Comparison of ENCODE assay signal across 8 cellular contexts in the genomic region with DNA sequence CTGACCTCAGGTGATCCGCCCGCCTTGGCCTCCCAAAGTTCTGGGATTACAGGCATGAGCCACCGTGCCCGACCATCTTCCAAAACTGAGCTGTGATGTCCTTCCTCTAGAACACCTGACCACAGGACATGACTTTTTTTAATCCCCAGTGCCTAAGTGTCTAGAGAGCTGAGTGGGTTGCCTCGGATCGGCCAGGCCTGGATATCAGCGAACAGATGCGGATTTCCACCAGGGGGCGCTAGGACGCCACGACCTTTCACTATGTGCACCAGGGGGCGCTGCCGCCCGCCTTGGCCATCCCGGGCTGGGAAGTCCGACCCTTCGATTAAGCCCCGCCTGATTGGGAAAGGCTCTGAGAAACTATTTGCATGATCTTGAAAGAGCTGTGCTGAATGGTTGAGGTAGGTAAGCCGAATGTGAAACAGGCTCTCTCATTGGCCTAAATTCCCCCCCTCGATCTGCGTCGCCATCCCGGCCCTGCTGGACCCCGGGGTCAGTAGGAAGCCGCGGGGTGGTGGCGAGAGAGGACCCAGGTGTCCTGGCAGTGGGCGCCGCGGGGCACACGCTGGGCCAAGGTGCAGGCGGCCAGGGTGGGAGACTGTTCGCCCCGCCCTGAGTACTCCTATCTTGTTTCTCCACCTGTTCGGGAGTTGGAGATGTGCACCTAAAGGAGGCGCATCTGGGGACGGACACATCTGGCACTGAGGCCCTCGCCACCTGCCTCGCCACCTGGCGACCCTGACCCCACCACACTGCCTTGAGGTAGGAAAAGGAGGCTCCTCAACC. TPM values are rescaled to one million over a fixed set of nuclear protein-coding genes. Genes with fewer than 3 reads are reported as not detected.
A peak's percentile ranks its signal among the peaks of the same experiment; 100 is the strongest.
DNase-seq lines count a peak whose midpoint lies in the region; ATAC-seq and TF ChIP-seq lines count a peak whose summit lies in the region.

A gene with protein sequence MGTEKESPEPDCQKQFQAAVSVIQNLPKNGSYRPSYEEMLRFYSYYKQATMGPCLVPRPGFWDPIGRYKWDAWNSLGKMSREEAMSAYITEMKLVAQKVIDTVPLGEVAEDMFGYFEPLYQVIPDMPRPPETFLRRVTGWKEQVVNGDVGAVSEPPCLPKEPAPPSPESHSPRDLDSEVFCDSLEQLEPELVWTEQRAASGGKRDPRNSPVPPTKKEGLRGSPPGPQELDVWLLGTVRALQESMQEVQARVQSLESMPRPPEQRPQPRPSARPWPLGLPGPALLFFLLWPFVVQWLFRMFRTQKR (plus strand): TSS at position 496 of the 786 bp plus-strand sequence. CDS start 458 bp downstream, outside the sequence.

- DNase-seq in Calu3 (peak; percentile 99), HUDEP-2 (lab: John Stamatoyannopoulos, UW; ENCODE audit: unreplicated experiment in 76 of 76) (peak in 74 of 76 experiments; percentile 67 to 98 (median 93)), NOMO-1 treated with dmso at 0.1 percent for 144 hours (lab: John Stamatoyannopoulos, UW; ENCODE audit: unreplicated experiment) (peak; percentile 91), endodermal cell (peak; percentile 100), mesenteric fat pad (ENCODE audit: low spot score) (peak; percentile 99)
- DNase-seq in activated CD8-positive, alpha-beta memory T cell treated with anti-CD3 and anti-CD28 coated beads, Interleukin-2, amount 50 U/mL, for 1 hour (ENCODE audit: extremely low read depth): peak; percentile 96
- peak; percentile 98 for DNase-seq in stimulated activated CD8-positive, alpha-beta memory T cell treated with anti-CD3 and anti-CD28 coated beads, Interleukin-15, amount 100 ng/mL, for 24 hours (ENCODE audit: low read depth)

- CTCF ChIA-PET in Calu3 (lab: Charles Lee): interaction anchor here (0.5 to 3.6 kb wide), 51 partner anchors 8 to 805 kb away, joined by 3 to 197 read pairs (median 7); partner anchors contain the start of genes EFTUD2, GFAP, HEXIM1 and HEXIM2

- H3K36me3 Mint-ChIP-seq in Calu3 (ENCODE audit: insufficient read depth, unreplicated experiment): peaks cover 60% of the 10 kb centered on the region
- no peaks in the 10 kb centered on the region for H3K36me3 Mint-ChIP-seq in endodermal cell (ENCODE audit: low read depth)

- H3K4me3 ChIP-seq in endodermal cell (ENCODE audit: low read length): peak within 1 kb of the TSS; percentile 78

- H3K4me1 Mint-ChIP-seq in Calu3 (ENCODE audit: low read depth, unreplicated experiment) (peaks cover 29% of the 10 kb centered on the region), endodermal cell (peaks cover 15% of the 10 kb centered on the region)

- H3K36me3 ChIP-seq in endodermal cell (ENCODE audit: control insufficient read depth, insufficient read depth, low read length): no peaks in the 10 kb centered on the region

- intact Hi-C loops in Calu3 (cut with micrococcal nuclease; ENCODE audit: unreplicated experiment): loop anchor here (1.0 to 10.0 kb wide), 5 partner anchors 37 to 361 kb away; partner anchors contain the start of gene GFAP

- BruUV-seq in Calu3 (replicated peaks; lab: Mats Ljungman, UMichigan): no TSS peak

- H3K27ac Mint-ChIP-seq in Calu3 (ENCODE audit: unreplicated experiment): peak within 1 kb of the TSS; percentile 81
- H3K27ac Mint-ChIP-seq in endodermal cell: peak within 1 kb of the TSS; percentile 17

- no peaks in the 10 kb centered on the region for H3K27me3 ChIP-seq in endodermal cell (ENCODE audit: control insufficient read depth, insufficient read depth, low read length, poor library complexity, severe bottlenecking)

- no peak within 1 kb of the TSS for H3K27ac ChIP-seq in endodermal cell (ENCODE audit: low read depth, low read length)

- peak within 1 kb of the TSS; percentile 90 for H3K4me3 Mint-ChIP-seq in Calu3 (ENCODE audit: low read depth, unreplicated experiment)
- peak within 1 kb of the TSS; percentile 62 for H3K4me3 Mint-ChIP-seq in endodermal cell

- peak within 1 kb of the TSS; percentile 6 for H3K9ac ChIP-seq in endodermal cell (ENCODE audit: extremely low read depth, low read length, poor library complexity, severe bottlenecking)

- H3K9me3 ChIP-seq in endodermal cell (ENCODE audit: control insufficient read depth, low read length): no peaks in the 10 kb centered on the region

- no peaks in the 10 kb centered on the region for H3K27me3 Mint-ChIP-seq in Calu3 (ENCODE audit: unreplicated experiment)
- H3K27me3 Mint-ChIP-seq in endodermal cell (ENCODE audit: insufficient read depth): no peaks in the 10 kb centered on the region

- no peaks in the 10 kb centered on the region for H3K9me3 Mint-ChIP-seq in Calu3 (ENCODE audit: low read depth, unreplicated experiment)
- no peaks in the 10 kb centered on the region for H3K9me3 Mint-ChIP-seq in endodermal cell

- peaks cover 9% of the 10 kb centered on the region for H3K4me1 ChIP-seq in endodermal cell (ENCODE audit: control insufficient read depth, insufficient read depth, low read length)

- WGBS in endodermal cell (ENCODE audit: insufficient coverage in 1 of 2, insufficient read length in 1 of 2), 2 experiments: 22 to 38% methylated on average over 16 to 40 of the region's 40 CpGs

- peak; percentile 53 for ATAC-seq in GM21367 (IDR thresholded peaks at IDR 0.05; ENCODE audit: unreplicated experiment)

- peak; percentile 100 for TF ChIP-seq CTCF in Calu3 (IDR thresholded peaks at IDR 0.05; ENCODE audit: unreplicated experiment)
- TF ChIP-seq CTCF in endodermal cell (conservative IDR thresholded peaks at IDR 0.05): peak; percentile 100

RNA-seq across cellular contexts. Expression of the gene that starts here (rescaled TPM):
- total RNA-seq in Calu3 (2022): 21.8 and 23.2 TPM in 2 replicates
- 10 to 100 TPM; 17.4 to 19.5 TPM for total RNA-seq in endodermal cell
- polyA plus RNA-seq in endodermal cell (2013, experiment 1 of 2): 6.8 TPM
- polyA plus RNA-seq in endodermal cell (2013, experiment 2 of 2): 6.0 TPM
- total RNA-seq in mesenteric fat pad: 10.9 TPM
